In the genomic region with DNA sequence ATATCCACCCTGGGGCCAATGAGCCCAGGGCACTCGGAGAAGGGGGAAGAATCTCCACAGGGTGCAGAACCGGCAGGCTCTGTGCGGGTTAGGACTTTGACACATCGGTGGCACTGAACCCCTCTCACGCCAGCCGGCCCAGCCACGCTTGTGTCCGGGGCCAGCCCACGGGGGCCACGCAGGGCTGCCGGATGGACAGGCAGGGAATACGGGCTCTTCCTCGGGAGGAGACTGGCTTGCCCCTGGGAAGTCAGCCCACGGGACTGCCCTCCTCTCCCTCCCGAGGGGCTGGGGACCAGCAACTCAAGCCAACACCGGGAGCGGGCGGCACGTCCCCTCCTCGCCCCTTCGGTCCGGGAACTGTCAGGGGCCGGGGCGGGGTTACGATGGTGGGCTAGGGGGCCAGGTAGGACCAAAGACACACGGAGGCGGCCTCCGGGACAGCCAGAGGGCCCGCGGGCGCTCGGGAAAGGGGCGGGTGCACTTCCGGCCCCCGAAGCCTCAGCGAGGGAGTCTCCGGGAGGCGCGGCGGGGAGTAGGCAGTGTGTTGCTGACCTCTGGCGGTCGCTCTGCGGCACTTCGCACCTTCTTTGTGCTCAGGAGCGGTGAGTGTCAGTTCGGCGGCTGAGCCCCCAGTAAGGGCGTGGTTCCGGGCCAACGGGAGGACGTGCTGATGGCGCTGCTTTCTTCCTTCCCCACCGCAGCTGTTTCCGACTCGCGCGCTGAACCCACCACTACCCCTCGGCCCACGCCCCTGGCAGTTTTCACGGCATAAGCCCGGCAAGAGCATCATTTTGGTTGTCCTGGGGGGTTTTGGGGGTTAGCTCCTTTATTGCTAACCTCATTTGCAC, we compare ENCODE assay signal across 8 cellular contexts. TPM values are rescaled to one million over a fixed set of nuclear protein-coding genes. Genes with fewer than 3 reads are reported as not detected.
A peak's percentile ranks its signal among the peaks of the same experiment; 100 is the strongest.
DNase-seq lines count a peak whose midpoint lies in the region; ATAC-seq and TF ChIP-seq lines count a peak whose summit lies in the region.

No MANE protein-coding gene starts in this region.

- no peaks in the 10 kb centered on the region for H3K36me3 ChIP-seq in DOHH2 (ENCODE audit: control insufficient read depth, low read length)
- H3K36me3 ChIP-seq in neural progenitor cell = no peaks in the 10 kb centered on the region
- no peaks in the 10 kb centered on the region for H3K36me3 ChIP-seq in stomach

- H3K4me2 ChIP-seq in DOHH2 (ENCODE audit: low read length) = peak overlapping the region; percentile 90
- peak overlapping the region; percentile 80 for H3K4me2 ChIP-seq in neural progenitor cell

- H3K9me3 Mint-ChIP-seq in neural progenitor cell = no peaks in the 10 kb centered on the region

- 3 to 5% (median 3%) methylated on average over 28 to 61 of the region's 61 CpGs for WGBS in stomach, 5 donors

- H3K9ac ChIP-seq in neural progenitor cell = no peak overlapping the region

- DNase-seq in Jurkat, Clone E6-1 (ENCODE audit: low read depth, low spot score) = peak; percentile 89
- DNase-seq in RPMI8226 (peak; percentile 82), foreskin melanocyte (peak; percentile 61), neural progenitor cell (ENCODE audit: low spot score) (peak; percentile 94), stomach (peak; percentile 87)
- peak; percentile 80 for DNase-seq in activated T-helper 9 cell treated with anti-CD3 and anti-CD28 coated beads, Interleukin-2, amount 50 U/mL, for 16 hours (ENCODE audit: low read depth)

- H3K9me3 ChIP-seq in DOHH2 (ENCODE audit: control insufficient read depth, insufficient read depth, low read length) (no peaks in the 10 kb centered on the region), neural progenitor cell (ENCODE audit: low read depth) (no peaks in the 10 kb centered on the region), stomach (no peaks in the 10 kb centered on the region)

- no peaks in the 10 kb centered on the region for H3K9me2 ChIP-seq in DOHH2 (replicated peaks; ENCODE audit: control insufficient read depth, low read length)

- H3F3A ChIP-seq in DOHH2 (ENCODE audit: control insufficient read depth, insufficient read depth) (no peaks in the 10 kb centered on the region), neural progenitor cell (ENCODE audit: low read depth) (no peaks in the 10 kb centered on the region)

- H2AFZ ChIP-seq in neural progenitor cell (replicated peaks) = peak overlapping the region; percentile 97

- H3K79me2 ChIP-seq in DOHH2 (ENCODE audit: control insufficient read depth, low read length) (no peaks in the 10 kb centered on the region), neural progenitor cell (ENCODE audit: low read depth) (no peaks in the 10 kb centered on the region)

- TF ChIP-seq EP300 in stomach (IDR thresholded peaks at IDR 0.05) = no peak

- H3K4me1 Mint-ChIP-seq in neural progenitor cell = peaks cover 8% of the 10 kb centered on the region

- H3K36me3 Mint-ChIP-seq in neural progenitor cell = no peaks in the 10 kb centered on the region

- H4K20me1 ChIP-seq in DOHH2 (ENCODE audit: control insufficient read depth, insufficient read depth, low read depth, low read length) (no peaks in the 10 kb centered on the region), neural progenitor cell (ENCODE audit: low read depth) (no peaks in the 10 kb centered on the region)

- peak; percentile 84 for TF ChIP-seq CTCF in DOHH2 (IDR thresholded peaks at IDR 0.05; ENCODE audit: low read depth, low read length, poor library complexity, severe bottlenecking)
- peak; percentile 82 for TF ChIP-seq CTCF in neural progenitor cell (IDR thresholded peaks at IDR 0.05)
- TF ChIP-seq CTCF in stomach (IDR thresholded peaks at IDR 0.05) = peak in 5 of 7 experiments; percentile 83 to 93 (median 88)

- H3K4me3 Mint-ChIP-seq in neural progenitor cell = peak overlapping the region; percentile 85

- peaks cover 15% of the 10 kb centered on the region for H3K27me3 ChIP-seq in DOHH2 (ENCODE audit: control insufficient read depth, low read length)
- peaks cover 4% of the 10 kb centered on the region for H3K27me3 ChIP-seq in neural progenitor cell
- no peaks in the 10 kb centered on the region for H3K27me3 ChIP-seq in stomach

- intact Hi-C loops in stomach (cut with DNase I; ENCODE audit: low total_unique reads) = no loop called here

- H3K27ac Mint-ChIP-seq in neural progenitor cell = peak overlapping the region; percentile 29

- H3K4me1 ChIP-seq in DOHH2 (ENCODE audit: control insufficient read depth, low read length) (peaks cover 11% of the 10 kb centered on the region), neural progenitor cell (no peaks in the 10 kb centered on the region), stomach (peaks cover 0 to 16% (median 13%) of the 10 kb centered on the region in 4 donors)

- ATAC-seq in GM21723 (IDR thresholded peaks at IDR 0.05; ENCODE audit: unreplicated experiment) = peak; percentile 99

- no peak overlapping the region for H3K27ac ChIP-seq in DOHH2 (ENCODE audit: low read depth, low read length)
- H3K27ac ChIP-seq in neural progenitor cell = no peak overlapping the region
- peak overlapping the region; percentile 43 to 86 (median 74) for H3K27ac ChIP-seq in stomach

- TF ChIP-seq POLR2A in stomach (IDR thresholded peaks at IDR 0.05) = no peak

- H3K4me3 ChIP-seq in DOHH2 (ENCODE audit: low read length) = peak overlapping the region; percentile 81
- peak overlapping the region; percentile 59 for H3K4me3 ChIP-seq in Jurkat, Clone E6-1 (ENCODE audit: low read length)
- H3K4me3 ChIP-seq in neural progenitor cell = peak overlapping the region; percentile 53
- peak overlapping the region; percentile 58 to 68 (median 62) for H3K4me3 ChIP-seq in stomach

- peaks cover 6% of the 10 kb centered on the region for H3K27me3 Mint-ChIP-seq in neural progenitor cell (ENCODE audit: insufficient read depth, low read depth)

RNA-seq across cellular contexts. Expression of a gene that starts 5.1 kb away (rescaled TPM):
- not detected for polyA plus RNA-seq in Jurkat, Clone E6-1 (2012; ENCODE audit: insufficient read depth, insufficient read length)
- total RNA-seq in neural progenitor cell (ENCODE audit: low replicate concordance) (not detected in 2 replicates), stomach (not detected)
- under 1 TPM in 1 of 3 donors, not detected in 2; 0.10 TPM for polyA plus RNA-seq in stomach

RNA-seq across cellular contexts. Expression of a gene that starts 25.1 kb away (rescaled TPM):
- polyA plus RNA-seq in Jurkat, Clone E6-1 (2012; ENCODE audit: insufficient read depth, insufficient read length) = not detected
- total RNA-seq in neural progenitor cell (ENCODE audit: low replicate concordance) (not detected in 2 replicates), stomach (10 to 100 TPM in 2 of 5 donors, 1 to 10 TPM in 3; 3.8 to 23.9 (median 6.5) TPM)
- 1 to 10 TPM; 1.4 to 3.2 (median 2.1) TPM for polyA plus RNA-seq in stomach

Comparison
In these comparisons a context has a peak if more than half of its experiments do, and no peak if none do; other contexts are left out.
1. H3K27ac ChIP-seq: peak in stomach (5 of 5); none in DOHH2 (single experiment) and neural progenitor cell (single experiment).
2. Peak in every context shown above with its lines, with median percentiles within 50 percentile points of each other: H3K4me3 ChIP-seq, CTCF ChIP-seq and DNase-seq.